1 cellular context compared by ENCODE assay signal in genomic region chr3:169966086-169966950, GRCh38.
TF ChIP-seq lines count a peak whose summit lies in the region.

SEC62 (plus strand) TSS chr3:169966807; CDS start chr3:169966823, 16 bp downstream.

TF ChIP-seq in GM12878, 131 proteins besides CTCF, POLR2A, EP300 and RAD21 (continued from another document and continues in another):
- TF ChIP-seq HSF1 (IDR thresholded peaks at IDR 0.05; ENCODE audit: low read depth, low read length) (0 out of 2 replicates have a peak, but pooled peaks have one; percentile 22), CREM (IDR thresholded peaks at IDR 0.05; ENCODE audit: low read depth) (peak; percentile 94), TAF1 (IDR thresholded peaks at IDR 0.05; ENCODE audit: borderline replicate concordance, low read depth, low read length) (peak; percentile 99), LARP7 (IDR thresholded peaks at IDR 0.05) (peak; percentile 38; the same call in 1 of the 2 replicates), FOXK2 (IDR thresholded peaks at IDR 0.05) (no peak), E2F4 (IDR thresholded peaks at IDR 0.05; ENCODE audit: low read depth, low read length) (0 out of 2 replicates have a peak, but pooled peaks have one; percentile 8), TARDBP (IDR thresholded peaks at IDR 0.05; ENCODE audit: borderline replicate concordance) (no peak), SUZ12 (IDR thresholded peaks at IDR 0.05; ENCODE audit: unreplicated experiment) (no peak), NBN (IDR thresholded peaks at IDR 0.05) (peak; percentile 71; the same call in 1 of the 2 replicates), ELK1 (IDR thresholded peaks at IDR 0.05; ENCODE audit: low read depth, low read length) (no peak), SMAD5 (IDR thresholded peaks at IDR 0.05; ENCODE audit: low read depth) (peak; percentile 82), ZNF217 (IDR thresholded peaks at IDR 0.05) (no peak), BRCA1 (IDR thresholded peaks at IDR 0.05; ENCODE audit: low read depth, low read length) (peak; percentile 92), ASH2L (IDR thresholded peaks at IDR 0.05; ENCODE audit: borderline replicate concordance, low read depth) (no peak), IRF4 (IDR thresholded peaks at IDR 0.05; ENCODE audit: low read depth, low read length) (no peak; the same call in 1 of the 2 replicates), NFXL1 (IDR thresholded peaks at IDR 0.05; ENCODE audit: borderline replicate concordance) (no peak), POLR2AphosphoS5 (IDR thresholded peaks at IDR 0.05; ENCODE audit: low read length) (peak; percentile 83; the same call in 1 of the 2 replicates), EZH2 (IDR thresholded peaks at IDR 0.05; ENCODE audit: borderline replicate concordance, control insufficient read depth, low read depth, low read length) (no peak), RELB (IDR thresholded peaks at IDR 0.05; ENCODE audit: low read depth) (peak; percentile 74), SMARCA5 (IDR thresholded peaks at IDR 0.05) (peak; percentile 68), EED (IDR thresholded peaks at IDR 0.05; ENCODE audit: low read depth) (peak; percentile 92), KAT2A (conservative IDR thresholded peaks at IDR 0.05; ENCODE audit: control insufficient read depth, low read depth, low read length) (no peak), JUNB (IDR thresholded peaks at IDR 0.05) (no peak; the same call in 1 of the 2 replicates), SIX5 (IDR thresholded peaks at IDR 0.05; ENCODE audit: low read depth, low read length, severe bottlenecking) (peak; percentile 30), CUX1 (IDR thresholded peaks at IDR 0.05; ENCODE audit: insufficient replicate concordance, low read depth, low read length) (no peak), SKIL (IDR thresholded peaks at IDR 0.05; ENCODE audit: low read depth, poor library complexity, severe bottlenecking) (peak; percentile 26), HDAC2 (IDR thresholded peaks at IDR 0.05) (no peak), NFIC (IDR thresholded peaks at IDR 0.05; ENCODE audit: low read depth, low read length) (peak; percentile 14; the same call in 1 of the 2 replicates), NR2F1 (conservative IDR thresholded peaks at IDR 0.05) (0 out of 2 replicates have a peak, but pooled peaks have one; percentile 6), BCL3 (IDR thresholded peaks at IDR 0.05; ENCODE audit: borderline replicate concordance, insufficient read depth, low read depth, low read length, poor library complexity, severe bottlenecking) (no peak), TCF3 (IDR thresholded peaks at IDR 0.05; ENCODE audit: borderline replicate concordance, insufficient read depth, low read depth, low read length) (peak; percentile 67; the same call in 1 of the 2 replicates), ATF3 (IDR thresholded peaks at IDR 0.05; ENCODE audit: borderline replicate concordance, extremely low read depth, low read depth, low read length) (no peak), PML (IDR thresholded peaks at IDR 0.05; ENCODE audit: low read length) (peak; percentile 96), NR2C1 (IDR thresholded peaks at IDR 0.05) (no peak), FOS (IDR thresholded peaks at IDR 0.05; ENCODE audit: borderline replicate concordance, extremely low read depth, insufficient read length) (no peak), CHD1 (IDR thresholded peaks at IDR 0.05; ENCODE audit: low read depth, low read length) (no peak), CHD4 (IDR thresholded peaks at IDR 0.05) (no peak), ZZZ3 (IDR thresholded peaks at IDR 0.05; ENCODE audit: control insufficient read depth, insufficient read length, low read depth) (no peak), MLLT1 (IDR thresholded peaks at IDR 0.05) (no peak), MYC (IDR thresholded peaks at IDR 0.05; ENCODE audit: insufficient read depth, insufficient read length, insufficient replicate concordance, low read length, severe bottlenecking) (no peak), ZNF207 (IDR thresholded peaks at IDR 0.05; ENCODE audit: borderline replicate concordance) (0 out of 2 replicates have a peak, but pooled peaks have one; percentile 41), ZNF384 (IDR thresholded peaks at IDR 0.05; ENCODE audit: borderline replicate concordance, low read depth, low read length) (no peak), IKZF2 (IDR thresholded peaks at IDR 0.05) (peak; percentile 80 to 86), RELA (IDR thresholded peaks at IDR 0.05; ENCODE audit: borderline replicate concordance, partially characterized antibody) (peak; percentile 15), POLR2AphosphoS2 (IDR thresholded peaks at IDR 0.05; ENCODE audit: low read depth, low read length) (no peak; the same call in none of the 2 replicates)
